ENCODE assay signal across 7 cellular contexts in genomic region chr22:39156093-39156492, GRCh38. TPM values are rescaled to one million over a fixed set of nuclear protein-coding genes. Genes with fewer than 3 reads are reported as not detected.
"Had no signal": no experiment of that assay in that cellular context is flagged by ENCODE, and none has a peak within 500 bp of the region (broad histone marks: within the 10 kb centered on the region; RNA-seq: fewer than 3 reads in every experiment).

No MANE protein-coding gene starts in this region.

RNA-seq across cellular contexts. Expression of gene APOBEC3H, which starts 59.0 kb away (rescaled TPM):
- total RNA-seq: progenitor cell of endocrine pancreas, psoas muscle, subcutaneous adipose tissue, temporal lobe, urinary bladder had no signal
- polyA plus RNA-seq: naive thymus-derived CD4-positive, alpha-beta T cell; neural cell had no signal
